8 cellular contexts compared by ENCODE assay signal in genomic region chr10:47438857-47439474, GRCh38. TPM values are rescaled to one million over a fixed set of nuclear protein-coding genes. Genes with fewer than 3 reads are reported as not detected.
DNase-seq lines count a peak whose midpoint lies in the region; ATAC-seq and TF ChIP-seq lines count a peak whose summit lies in the region.

No MANE protein-coding gene starts in this region.

- intact Hi-C loops in heart right ventricle (cut with DNase I) = no loop called here

- peak overlapping the region in 7 of 11 experiments; percentile 17 to 53 (median 47); a peak in 8 of 22 replicates for H3K4me2 ChIP-seq in BLaER1 treated with 17β-estradiol and CSF1 and Interleukin-3, amounts not matched to agents 10 nM and 100 nM

- no peaks in the 10 kb centered on the region for H3K36me3 ChIP-seq in BLaER1 treated with 17β-estradiol and CSF1 and Interleukin-3, amounts not matched to agents 10 nM and 100 nM
- H3K36me3 ChIP-seq in heart right ventricle (no peaks in the 10 kb centered on the region), upper lobe of left lung (no peaks in the 10 kb centered on the region)

- DNase-seq in HT-29 (ENCODE audit: low spot score) = peak; percentile 88
- DNase-seq in SK-MEL-5 (ENCODE audit: low read depth, low spot score) = peak; percentile 66
- no peak for DNase-seq in heart right ventricle
- DNase-seq in upper lobe of left lung = no peak

- in situ Hi-C loops in SK-MEL-5 (cut with HindIII; ENCODE audit: low pct_unique_long_range_greater_than_20kb, low sequenced_read_pairs) = no loop called here

- WGBS in heart right ventricle, 2 donors = 34 to 38% methylated on average over 6 of the region's 6 CpGs
- 55% methylated on average over 6 of the region's 6 CpGs for WGBS in upper lobe of left lung, 2 donors

- no peak for TF ChIP-seq POLR2A in upper lobe of left lung (IDR thresholded peaks at IDR 0.05)

- H3K27me3 ChIP-seq in BLaER1 treated with 17β-estradiol and CSF1 and Interleukin-3, amounts not matched to agents 10 nM and 100 nM = no peaks in the 10 kb centered on the region
- peaks cover 0 to 23% (median 7%) of the 10 kb centered on the region in 7 donors for H3K27me3 ChIP-seq in heart right ventricle
- H3K27me3 ChIP-seq in upper lobe of left lung = no peaks in the 10 kb centered on the region

- H4K20me1 ChIP-seq in BLaER1 treated with 17β-estradiol and CSF1 and Interleukin-3, amounts not matched to agents 10 nM and 100 nM = no peaks in the 10 kb centered on the region

- H3K4me3 ChIP-seq in BLaER1 treated with 17β-estradiol and CSF1 and Interleukin-3, amounts not matched to agents 10 nM and 100 nM = no peak overlapping the region
- no peak overlapping the region for H3K4me3 ChIP-seq in heart right ventricle
- no peak overlapping the region for H3K4me3 ChIP-seq in upper lobe of left lung

- TF ChIP-seq CTCF in heart right ventricle (IDR thresholded peaks at IDR 0.05) (peak in 7 of 9 donors; percentile 36 to 51 (median 41)), upper lobe of left lung (IDR thresholded peaks at IDR 0.05) (peak in 3 of 6 experiments; percentile 17 to 27 (median 24))

- H3K27ac ChIP-seq in BLaER1 treated with 17β-estradiol and CSF1 and Interleukin-3, amounts not matched to agents 10 nM and 100 nM = no peak overlapping the region
- H3K27ac ChIP-seq in heart right ventricle (no peak overlapping the region), upper lobe of left lung (no peak overlapping the region)

- no peak for TF ChIP-seq EP300 in upper lobe of left lung (IDR thresholded peaks at IDR 0.05)

- H3K9ac ChIP-seq in BLaER1 treated with 17β-estradiol and CSF1 and Interleukin-3, amounts not matched to agents 10 nM and 100 nM = no peak overlapping the region

- ATAC-seq in heart right ventricle (peak in 6 of 8 donors; percentile 42 to 79 (median 68)), upper lobe of left lung (ENCODE audit: low FRiP score in 2 of 2) (peak; percentile 35 to 75), HG02840 (IDR thresholded peaks at IDR 0.05; ENCODE audit: low FRiP score, unreplicated experiment) (no peak), GM19455 (IDR thresholded peaks at IDR 0.05; ENCODE audit: unreplicated experiment) (no peak), HG02981 (IDR thresholded peaks at IDR 0.05; ENCODE audit: unreplicated experiment) (no peak)

- H3K4me1 ChIP-seq in BLaER1 treated with 17β-estradiol and CSF1 and Interleukin-3, amounts not matched to agents 10 nM and 100 nM = peaks cover 0 to 11% (median 8%) of the 10 kb centered on the region in 10 experiments; a peak in 14 of 20 replicates
- H3K4me1 ChIP-seq in heart right ventricle (no peaks in the 10 kb centered on the region), upper lobe of left lung (no peaks in the 10 kb centered on the region)

- peaks cover 6 to 24% (median 16%) of the 10 kb centered on the region in 11 experiments; a peak in 15 of 22 replicates for H3K9me3 ChIP-seq in BLaER1 treated with 17β-estradiol and CSF1 and Interleukin-3, amounts not matched to agents 10 nM and 100 nM (replicated peaks in 1 of 11)
- H3K9me3 ChIP-seq in heart right ventricle = peaks cover 0 to 19% (median 0%) of the 10 kb centered on the region in 11 donors
- no peaks in the 10 kb centered on the region for H3K9me3 ChIP-seq in upper lobe of left lung

RNA-seq across cellular contexts. Expression of gene ANXA8, which starts 44.9 kb away (rescaled TPM):
- not detected in 2 replicates for total RNA-seq in HT-29 (2014; rRNA removed; shearing (Covaris generic))
- 0.08 TPM in 1 of 2 replicates, not detected in the other for total RNA-seq in SK-MEL-5 (2014; rRNA removed; shearing (Covaris generic))
- polyA plus RNA-seq in SK-MEL-5 (2015; cell fraction: cytosol; rRNA removed) = not detected in 2 replicates
- not detected in 2 replicates for polyA plus RNA-seq in SK-MEL-5 (2015; cell fraction: nucleus; rRNA removed)
- total RNA-seq in heart right ventricle = 1 to 10 TPM in 1 of 10 donors, under 1 TPM in 2, not detected in 7; 0.37 to 1.2 (median 0.44) TPM
- polyA plus RNA-seq in heart right ventricle = under 1 TPM in 1 of 2 donors, not detected in 1; 0.09 TPM
- total RNA-seq in upper lobe of left lung = 10 to 100 TPM in 3 of 6 donors, 1 to 10 TPM in 3; 4.2 to 25.6 (median 10.7) TPM

RNA-seq across cellular contexts. Expression of gene FAM25G, which starts 52.5 kb away (rescaled TPM):
- not detected in 2 replicates for total RNA-seq in HT-29 (2014; rRNA removed; shearing (Covaris generic))
- not detected in 2 replicates for total RNA-seq in SK-MEL-5 (2014; rRNA removed; shearing (Covaris generic))
- not detected in 2 replicates for polyA plus RNA-seq in SK-MEL-5 (2015; cell fraction: cytosol; rRNA removed)
- not detected in 2 replicates for polyA plus RNA-seq in SK-MEL-5 (2015; cell fraction: nucleus; rRNA removed)
- total RNA-seq in heart right ventricle (not detected), upper lobe of left lung (not detected)
- polyA plus RNA-seq in heart right ventricle = not detected

RNA-seq across cellular contexts. Expression of gene ZNF488, which starts 54.9 kb away (rescaled TPM):
- total RNA-seq in HT-29 (2014; rRNA removed; shearing (Covaris generic)) = 6.6 and 6.8 TPM in 2 replicates
- total RNA-seq in SK-MEL-5 (2014; rRNA removed; shearing (Covaris generic)) = not detected in 2 replicates
- 0.05 and 0.46 TPM in 2 replicates for polyA plus RNA-seq in SK-MEL-5 (2015; cell fraction: cytosol; rRNA removed)
- polyA plus RNA-seq in SK-MEL-5 (2015; cell fraction: nucleus; rRNA removed) = 0.05 and 0.19 TPM in 2 replicates
- under 1 TPM in 4 of 10 donors, not detected in 6; 0.05 to 0.14 (median 0.11) TPM for total RNA-seq in heart right ventricle
- polyA plus RNA-seq in heart right ventricle = under 1 TPM in 1 of 2 donors, not detected in 1; 0.06 TPM
- total RNA-seq in upper lobe of left lung = under 1 TPM in 4 of 6 donors, not detected in 2; 0.15 to 0.66 (median 0.28) TPM

Comparison
In these comparisons a context has a peak if more than half of its experiments do, and no peak if none do; other contexts are left out.
1. DNase-seq: peak in HT-29 (single experiment) and SK-MEL-5 (single experiment); none in heart right ventricle (0 of 2) and upper lobe of left lung (0 of 2).
2. ATAC-seq: peak in heart right ventricle (6 of 8) and upper lobe of left lung (2 of 2); none in HG02840 (single experiment), GM19455 (single experiment) and HG02981 (single experiment).